30 cellular contexts compared by ENCODE assay signal in the genomic region with DNA sequence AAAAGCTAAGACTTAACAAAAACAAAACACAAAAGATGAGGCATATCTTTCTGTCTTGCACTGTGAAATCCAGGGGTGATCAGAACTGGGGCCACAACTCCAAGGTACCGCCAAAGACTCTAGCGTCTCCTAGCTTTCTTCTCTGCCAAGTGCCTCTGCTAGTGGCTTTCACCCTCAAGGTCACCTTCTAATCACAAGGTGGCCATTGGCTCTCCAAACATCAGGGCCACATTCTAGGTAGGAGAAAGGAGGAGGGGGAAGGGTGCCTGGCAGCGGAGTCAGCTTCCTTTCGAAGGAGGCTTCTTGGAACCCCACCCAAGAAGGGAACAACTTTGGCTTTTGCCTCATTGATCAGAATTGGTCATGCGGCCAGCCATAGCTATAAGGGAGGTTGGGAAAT.
"Had no signal": no experiment of that assay in that cellular context is flagged by ENCODE, and none has a peak within 500 bp of the region (broad histone marks: within the 10 kb centered on the region; RNA-seq: fewer than 3 reads in every experiment).

No MANE protein-coding gene starts in this region.

- H3K9me3 ChIP-seq: adrenal gland, psoas muscle, stomach, thyroid gland, upper lobe of left lung had no signal

- H3K9ac ChIP-seq: parathyroid adenoma had no signal

- H3K9me3 Mint-ChIP-seq: activated CD4-positive, alpha-beta memory T cell treated with anti-CD3 and anti-CD28 coated beads for 36 hours; activated CD4-positive, alpha-beta T cell treated with anti-CD3 and anti-CD28 coated beads, Interleukin-2, amount 10 ng/mL, durations not matched to agents 24 days and 14 days; activated naive CD4-positive, alpha-beta T cell treated with anti-CD3 and anti-CD28 coated beads, Interleukin-2, amount 50 U/mL, for 72 hours; activated T-cell treated with anti-CD3 and anti-CD28 coated beads, Interleukin-2, amount 50 U/mL, for 4 hours; activated T-helper 17 cell treated with anti-CD3 and anti-CD28 coated beads, Interleukin-2, amount 50 U/mL, for 72 hours had no signal

- H2AFZ ChIP-seq: parathyroid adenoma had no signal

- H3K4me2 ChIP-seq: smooth muscle cell had no signal

- H3K4me1 Mint-ChIP-seq: activated T-helper 17 cell treated with anti-CD3 and anti-CD28 coated beads, Interleukin-2, amount 50 U/mL, for 72 hours had no signal

- FAIRE-seq: endometrium, frontal cortex, islet of Langerhans had no signal

- H3K36me3 ChIP-seq: adrenal gland, stomach, thyroid gland, upper lobe of left lung had no signal

- H3K79me2 ChIP-seq: parathyroid adenoma had no signal

- H3K4me3 ChIP-seq: adrenal gland, psoas muscle, smooth muscle cell, stomach, thyroid gland, upper lobe of left lung had no signal

- H3K27ac ChIP-seq: adrenal gland, epithelial cell of prostate, parathyroid adenoma, psoas muscle, stomach, thyroid gland, upper lobe of left lung had no signal

- H3K4me1 ChIP-seq: adrenal gland, parathyroid adenoma, psoas muscle, upper lobe of left lung had no signal

- H3K27me3 ChIP-seq: adrenal gland, stomach, thyroid gland, upper lobe of left lung had no signal

- DNase-seq: activated CD4-positive, alpha-beta memory T cell treated with anti-CD3 and anti-CD28 coated beads for 36 hours; activated CD4-positive, alpha-beta T cell treated with anti-CD3 and anti-CD28 coated beads, Interleukin-2, amount 10 ng/mL, durations not matched to agents 24 days and 14 days; activated CD4-positive, CD25-positive, alpha-beta regulatory T cell treated with anti-CD3 and anti-CD28 coated beads, Interleukin-2, amount 50 U/mL, for 72 hours; activated naive CD4-positive, alpha-beta T cell; activated T-cell treated with anti-CD3 and anti-CD28 coated beads, Interleukin-2, amount 50 U/mL, for 4 hours; aorta; caudate nucleus; effector CD4-positive, alpha-beta T cell; left ventricle myocardium superior; naive thymus-derived CD4-positive, alpha-beta T cell; psoas muscle; stimulated activated CD4-positive, alpha-beta T cell treated with anti-CD3 and anti-CD28 coated beads, Interleukin-1b, Interleukin-23, amount 100 ng/mL, for 48 hours; stimulated activated CD4-positive, alpha-beta T cell treated with anti-CD3 and anti-CD28 coated beads, Interleukin-4, amount 100 ng/mL, for 4 hours; stimulated activated CD8-positive, alpha-beta memory T cell treated with anti-CD3 and anti-CD28 coated beads, Interleukin-4, amount 100 ng/mL, for 48 hours; stimulated activated naive B cell treated with anti-CD40 and anti-IgM and Interleukin-4, amounts not matched to agents 10 μg/mL and 1 μg/mL and 100 μg/mL, for 72 hours; T-helper 17 cell; thyroid gland; upper lobe of left lung had no signal

- H3K36me3 Mint-ChIP-seq: activated naive CD4-positive, alpha-beta T cell treated with anti-CD3 and anti-CD28 coated beads, Interleukin-2, amount 50 U/mL, for 72 hours; brain; naive thymus-derived CD4-positive, alpha-beta T cell had no signal

- H3K27ac Mint-ChIP-seq: activated CD4-positive, alpha-beta memory T cell treated with anti-CD3 and anti-CD28 coated beads for 36 hours; activated CD4-positive, alpha-beta T cell treated with anti-CD3 and anti-CD28 coated beads, Interleukin-2, amount 10 ng/mL, durations not matched to agents 24 days and 14 days; activated naive CD4-positive, alpha-beta T cell treated with anti-CD3 and anti-CD28 coated beads, Interleukin-2, amount 50 U/mL, for 72 hours; activated T-helper 17 cell treated with anti-CD3 and anti-CD28 coated beads, Interleukin-2, amount 50 U/mL, for 72 hours; mesothelial cell of epicardium; naive thymus-derived CD4-positive, alpha-beta T cell; stimulated activated naive B cell treated with anti-CD40 and anti-IgM and Interleukin-4, amounts not matched to agents 10 μg/mL and 1 μg/mL and 100 μg/mL, for 72 hours; T-helper 17 cell had no signal

- H3K4me3 Mint-ChIP-seq: activated CD4-positive, alpha-beta memory T cell treated with anti-CD3 and anti-CD28 coated beads for 36 hours; activated CD4-positive, alpha-beta T cell treated with anti-CD3 and anti-CD28 coated beads, Interleukin-2, amount 10 ng/mL, durations not matched to agents 24 days and 14 days; activated T-cell treated with anti-CD3 and anti-CD28 coated beads, Interleukin-2, amount 50 U/mL, for 4 hours; activated T-helper 17 cell treated with anti-CD3 and anti-CD28 coated beads, Interleukin-2, amount 50 U/mL, for 72 hours; brain; mesothelial cell of epicardium; naive thymus-derived CD4-positive, alpha-beta T cell; stimulated activated naive B cell treated with anti-CD40 and anti-IgM and Interleukin-4, amounts not matched to agents 10 μg/mL and 1 μg/mL and 100 μg/mL, for 72 hours; T-helper 17 cell had no signal

- ATAC-seq: activated naive CD4-positive, alpha-beta T cell treated with anti-CD3 and anti-CD28 coated beads, Interleukin-2, amount 50 U/mL, for 72 hours; activated T-cell treated with anti-CD3 and anti-CD28 coated beads, Interleukin-2, amount 50 U/mL, for 4 hours; activated T-helper 17 cell treated with anti-CD3 and anti-CD28 coated beads, Interleukin-2, amount 50 U/mL, for 72 hours; left ventricle myocardium superior; naive thymus-derived CD4-positive, alpha-beta T cell; psoas muscle; stimulated activated naive B cell treated with anti-CD40 and anti-IgM and Interleukin-4, amounts not matched to agents 10 μg/mL and 1 μg/mL and 100 μg/mL, for 72 hours; T-helper 17 cell had no signal
